In the genomic region with DNA sequence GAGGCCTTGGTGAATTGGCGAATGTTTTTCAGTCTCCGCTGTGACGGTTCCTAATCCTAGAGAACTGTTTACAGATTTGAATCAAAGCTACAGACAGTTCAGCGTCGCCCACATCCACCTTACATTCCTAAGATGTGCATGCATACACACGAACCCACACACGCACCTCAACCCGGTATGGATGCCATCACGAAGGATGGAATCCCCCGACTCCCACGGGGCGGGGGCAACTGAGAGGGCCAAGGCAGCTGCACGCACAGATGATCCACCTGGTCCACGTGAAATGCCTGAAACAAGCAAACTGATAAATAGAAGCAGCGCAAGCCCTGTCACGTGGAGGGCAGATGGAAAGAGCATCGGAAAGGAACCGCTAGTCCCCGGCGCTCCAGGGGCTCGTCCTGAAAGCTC, we compare ENCODE assay signal across 1 cellular context.
TF ChIP-seq lines count a peak whose summit lies in the region.

No MANE protein-coding gene starts in this region.

TF ChIP-seq in HepG2, 621 proteins besides CTCF, POLR2A, EP300 and RAD21 (continued from another document and continues in another):
- TF ChIP-seq, protein P1, sequence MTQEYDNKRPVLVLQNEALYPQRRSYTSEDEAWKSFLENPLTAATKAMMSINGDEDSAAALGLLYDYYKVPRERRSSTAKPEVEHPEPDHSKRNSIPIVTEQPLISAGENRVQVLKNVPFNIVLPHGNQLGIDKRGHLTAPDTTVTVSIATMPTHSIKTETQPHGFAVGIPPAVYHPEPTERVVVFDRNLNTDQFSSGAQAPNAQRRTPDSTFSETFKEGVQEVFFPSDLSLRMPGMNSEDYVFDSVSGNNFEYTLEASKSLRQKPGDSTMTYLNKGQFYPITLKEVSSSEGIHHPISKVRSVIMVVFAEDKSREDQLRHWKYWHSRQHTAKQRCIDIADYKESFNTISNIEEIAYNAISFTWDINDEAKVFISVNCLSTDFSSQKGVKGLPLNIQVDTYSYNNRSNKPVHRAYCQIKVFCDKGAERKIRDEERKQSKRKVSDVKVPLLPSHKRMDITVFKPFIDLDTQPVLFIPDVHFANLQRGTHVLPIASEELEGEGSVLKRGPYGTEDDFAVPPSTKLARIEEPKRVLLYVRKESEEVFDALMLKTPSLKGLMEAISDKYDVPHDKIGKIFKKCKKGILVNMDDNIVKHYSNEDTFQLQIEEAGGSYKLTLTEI (CRISPR knock-in tag; conservative IDR thresholded peaks at IDR 0.05), result no peak
- no peak for TF ChIP-seq PAWR (CRISPR knock-in tag; IDR thresholded peaks at IDR 0.05; ENCODE audit: borderline replicate concordance)
- TF ChIP-seq ATF1 (CRISPR knock-in tag; IDR thresholded peaks at IDR 0.05), result no peak
- TF ChIP-seq ZBTB49 (CRISPR knock-in tag; IDR thresholded peaks at IDR 0.05; ENCODE audit: borderline replicate concordance), result no peak
- TF ChIP-seq ZNF737 (CRISPR knock-in tag; IDR thresholded peaks at IDR 0.05; ENCODE audit: borderline replicate concordance), result no peak; the same call in 1 of the 2 replicates
- TF ChIP-seq ZNF142 (CRISPR knock-in tag; IDR thresholded peaks at IDR 0.05), result no peak
- no peak for TF ChIP-seq SSRP1 (CRISPR knock-in tag; IDR thresholded peaks at IDR 0.05)
- TF ChIP-seq TMF1 (CRISPR knock-in tag; IDR thresholded peaks at IDR 0.05; ENCODE audit: low read depth), result no peak
- no peak for TF ChIP-seq SRY (CRISPR knock-in tag; IDR thresholded peaks at IDR 0.05)
- TF ChIP-seq ZNF816 (CRISPR knock-in tag; IDR thresholded peaks at IDR 0.05; ENCODE audit: borderline replicate concordance), result no peak
- TF ChIP-seq, protein P2, sequence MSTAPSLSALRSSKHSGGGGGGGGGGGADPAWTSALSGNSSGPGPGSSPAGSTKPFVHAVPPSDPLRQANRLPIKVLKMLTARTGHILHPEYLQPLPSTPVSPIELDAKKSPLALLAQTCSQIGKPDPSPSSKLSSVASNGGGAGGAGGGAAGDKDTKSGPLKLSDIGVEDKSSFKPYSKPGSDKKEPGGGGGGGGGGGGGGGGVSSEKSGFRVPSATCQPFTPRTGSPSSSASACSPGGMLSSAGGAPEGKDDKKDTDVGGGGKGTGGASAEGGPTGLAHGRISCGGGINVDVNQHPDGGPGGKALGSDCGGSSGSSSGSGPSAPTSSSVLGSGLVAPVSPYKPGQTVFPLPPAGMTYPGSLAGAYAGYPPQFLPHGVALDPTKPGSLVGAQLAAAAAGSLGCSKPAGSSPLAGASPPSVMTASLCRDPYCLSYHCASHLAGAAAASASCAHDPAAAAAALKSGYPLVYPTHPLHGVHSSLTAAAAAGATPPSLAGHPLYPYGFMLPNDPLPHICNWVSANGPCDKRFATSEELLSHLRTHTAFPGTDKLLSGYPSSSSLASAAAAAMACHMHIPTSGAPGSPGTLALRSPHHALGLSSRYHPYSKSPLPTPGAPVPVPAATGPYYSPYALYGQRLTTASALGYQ (CRISPR knock-in tag; IDR thresholded peaks at IDR 0.05), result no peak
- no peak for TF ChIP-seq PLSCR1 (CRISPR knock-in tag; IDR thresholded peaks at IDR 0.05; ENCODE audit: borderline replicate concordance)
- TF ChIP-seq THAP8 (CRISPR knock-in tag; IDR thresholded peaks at IDR 0.05; ENCODE audit: borderline replicate concordance), result no peak
- TF ChIP-seq FOXK1 (CRISPR knock-in tag; IDR thresholded peaks at IDR 0.05; ENCODE audit: borderline replicate concordance, low read depth), result no peak; the same call in 1 of the 2 replicates
- peak; percentile 30; the same call in 1 of the 2 replicates for TF ChIP-seq MTA1 (CRISPR knock-in tag; IDR thresholded peaks at IDR 0.05; ENCODE audit: borderline replicate concordance)
- TF ChIP-seq, protein P3, sequence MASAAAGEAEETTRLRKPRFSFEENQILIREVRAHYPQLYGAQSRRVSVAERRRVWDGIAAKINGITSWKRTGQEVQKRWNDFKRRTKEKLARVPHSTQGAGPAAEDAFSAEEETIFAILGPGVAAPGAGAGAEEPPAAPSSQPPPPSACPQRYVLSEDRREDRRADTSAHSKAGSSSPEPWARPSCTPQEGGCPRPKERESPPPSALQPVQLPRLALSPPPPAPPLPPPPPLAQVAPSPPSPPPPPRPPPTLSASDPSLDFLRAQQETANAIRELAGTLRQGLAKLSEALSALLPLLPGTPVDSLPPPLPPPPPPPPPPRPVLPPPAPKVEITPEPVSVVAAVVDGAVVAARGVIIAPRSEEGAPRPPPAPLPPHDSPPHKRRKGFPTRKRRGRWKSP (CRISPR knock-in tag; IDR thresholded peaks at IDR 0.05), result 0 out of 2 replicates have a peak, but pooled peaks have one; percentile 43
- no peak for TF ChIP-seq NFYB (CRISPR knock-in tag; IDR thresholded peaks at IDR 0.05)
- no peak for TF ChIP-seq ZSCAN25 (CRISPR knock-in tag; IDR thresholded peaks at IDR 0.05)
- TF ChIP-seq MED13 (CRISPR knock-in tag; IDR thresholded peaks at IDR 0.05), result no peak
- TF ChIP-seq, protein P4, sequence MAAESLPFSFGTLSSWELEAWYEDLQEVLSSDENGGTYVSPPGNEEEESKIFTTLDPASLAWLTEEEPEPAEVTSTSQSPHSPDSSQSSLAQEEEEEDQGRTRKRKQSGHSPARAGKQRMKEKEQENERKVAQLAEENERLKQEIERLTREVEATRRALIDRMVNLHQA (CRISPR knock-in tag; IDR thresholded peaks at IDR 0.05), result no peak
- TF ChIP-seq CHD4 (IDR thresholded peaks at IDR 0.05; ENCODE audit: borderline replicate concordance, low read length), result no peak
- TF ChIP-seq SKIL (CRISPR knock-in tag; IDR thresholded peaks at IDR 0.05; ENCODE audit: borderline replicate concordance), result no peak
- TF ChIP-seq, protein P5, sequence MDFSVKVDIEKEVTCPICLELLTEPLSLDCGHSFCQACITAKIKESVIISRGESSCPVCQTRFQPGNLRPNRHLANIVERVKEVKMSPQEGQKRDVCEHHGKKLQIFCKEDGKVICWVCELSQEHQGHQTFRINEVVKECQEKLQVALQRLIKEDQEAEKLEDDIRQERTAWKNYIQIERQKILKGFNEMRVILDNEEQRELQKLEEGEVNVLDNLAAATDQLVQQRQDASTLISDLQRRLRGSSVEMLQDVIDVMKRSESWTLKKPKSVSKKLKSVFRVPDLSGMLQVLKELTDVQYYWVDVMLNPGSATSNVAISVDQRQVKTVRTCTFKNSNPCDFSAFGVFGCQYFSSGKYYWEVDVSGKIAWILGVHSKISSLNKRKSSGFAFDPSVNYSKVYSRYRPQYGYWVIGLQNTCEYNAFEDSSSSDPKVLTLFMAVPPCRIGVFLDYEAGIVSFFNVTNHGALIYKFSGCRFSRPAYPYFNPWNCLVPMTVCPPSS (IDR thresholded peaks at IDR 0.05), result no peak
- TF ChIP-seq TOPORS (CRISPR knock-in tag; IDR thresholded peaks at IDR 0.05), result no peak
- TF ChIP-seq XRCC5 (optimal IDR thresholded peaks at IDR 0.05; ENCODE audit: low read length), result no peak
- TF ChIP-seq RARG (CRISPR knock-in tag; IDR thresholded peaks at IDR 0.05; ENCODE audit: low read depth), result no peak
- TF ChIP-seq PAXIP1 (CRISPR knock-in tag; conservative IDR thresholded peaks at IDR 0.05), result no peak
- TF ChIP-seq ZNF839 (CRISPR knock-in tag; IDR thresholded peaks at IDR 0.05; ENCODE audit: borderline replicate concordance), result no peak
